13 cellular contexts compared by ENCODE assay signal in the genomic region with DNA sequence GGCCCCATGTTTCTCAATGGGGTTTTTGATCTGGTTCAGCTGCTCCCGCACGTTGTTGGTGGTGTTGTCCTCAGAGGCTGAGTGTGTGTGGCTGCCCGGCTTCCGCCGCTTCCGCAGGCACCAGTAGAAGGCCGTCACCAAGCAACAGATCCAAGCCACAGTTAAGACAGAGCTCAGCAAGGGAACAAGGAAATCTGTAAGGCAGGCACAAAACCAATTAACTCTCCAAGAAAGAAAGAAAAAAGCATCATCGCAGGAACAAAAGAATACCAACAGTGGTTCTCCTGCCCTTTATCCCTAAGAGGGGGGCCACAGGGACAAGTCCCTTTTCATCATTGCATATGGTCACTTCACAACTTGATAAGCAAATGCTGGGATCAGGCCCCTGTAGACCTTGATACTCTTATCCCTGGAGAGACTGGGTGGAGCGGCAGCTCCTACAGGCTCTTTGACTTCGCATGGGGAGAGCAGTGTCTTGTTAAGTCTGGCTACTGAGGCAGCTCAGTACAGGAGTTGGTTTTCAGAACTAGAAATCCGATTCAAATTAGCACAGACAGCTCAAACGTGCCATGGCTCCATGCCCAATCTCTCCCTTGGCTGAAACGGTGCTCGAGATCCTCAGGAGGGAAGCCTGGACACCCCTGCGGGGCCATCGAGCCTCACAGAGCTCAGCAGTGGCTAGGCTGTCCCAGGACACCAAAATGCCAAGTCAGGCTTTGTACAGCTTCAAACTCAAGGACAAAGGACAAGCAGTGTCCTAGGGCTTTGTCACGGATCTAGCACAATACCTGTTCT. TPM values are rescaled to one million over a fixed set of nuclear protein-coding genes. Genes with fewer than 3 reads are reported as not detected.
A peak's percentile ranks its signal among the peaks of the same experiment; 100 is the strongest.
DNase-seq lines count a peak whose midpoint lies in the region; FAIRE-seq lines count a peak whose summit lies in the region.
"Had no signal": no experiment of that assay in that cellular context is flagged by ENCODE, and none has a peak within 500 bp of the region (broad histone marks: within the 10 kb centered on the region; RNA-seq: fewer than 3 reads in every experiment).

No MANE protein-coding gene starts in this region.

- no peak overlapping the region for H3K9ac ChIP-seq in muscle layer of colon (ENCODE audit: low read length)
- H3K9ac ChIP-seq: BLaER1 treated with 17β-estradiol and CSF1 and Interleukin-3, amounts not matched to agents 10 nM and 100 nM had no signal

- H3K27ac ChIP-seq in epithelial cell of prostate (peak overlapping the region; percentile 80), muscle layer of colon (ENCODE audit: low read depth, low read length) (peak overlapping the region; percentile 37), temporal lobe (ENCODE audit: low read depth, low read length) (peak overlapping the region; percentile 47)
- H3K27ac ChIP-seq: BLaER1 treated with 17β-estradiol and CSF1 and Interleukin-3, amounts not matched to agents 10 nM and 100 nM; foreskin keratinocyte had no signal

- no peaks in the 10 kb centered on the region for H3K9me3 ChIP-seq in muscle layer of colon (ENCODE audit: low read length)
- H3K9me3 ChIP-seq: BLaER1 treated with 17β-estradiol and CSF1 and Interleukin-3, amounts not matched to agents 10 nM and 100 nM had no signal

- DNase-seq in epithelial cell of prostate (ENCODE audit: low read depth, low spot score) = no peak
- no peak for DNase-seq in DMS153 treated with DMSO at 0.1 percent for 48 hours (lab: John Stamatoyannopoulos, UW; ENCODE audit: unreplicated experiment)
- no peak for DNase-seq in NCI-H524 treated with DMSO at 0.1 percent for 48 hours (lab: John Stamatoyannopoulos, UW)
- no peak for DNase-seq in HuH-7 (ENCODE audit: low spot score)
- no peak for DNase-seq in NCI-H146 (lab: John Stamatoyannopoulos, UW)
- DNase-seq: cerebellar nuclear complex, NCI-H2029, T-cell had no signal

- FAIRE-seq in TTC549 (lab: Jason Lieb, UNC) = peak; percentile 45

- H3K4me3 ChIP-seq in muscle layer of colon (ENCODE audit: low read depth in 1 of 2, low read length in 2 of 2) = no peak overlapping the region
- H3K4me3 ChIP-seq: BLaER1 treated with 17β-estradiol and CSF1 and Interleukin-3, amounts not matched to agents 10 nM and 100 nM had no signal

- peaks cover 60% of the 10 kb centered on the region for H3K36me3 ChIP-seq in muscle layer of colon (ENCODE audit: insufficient read depth, low read length)

- no peaks in the 10 kb centered on the region for H3K27me3 ChIP-seq in muscle layer of colon (ENCODE audit: control insufficient read depth in 1 of 2, insufficient read depth in 2 of 2, low read length in 2 of 2)
- H3K27me3 ChIP-seq: BLaER1 treated with 17β-estradiol and CSF1 and Interleukin-3, amounts not matched to agents 10 nM and 100 nM; foreskin keratinocyte had no signal

- peaks cover 48% of the 10 kb centered on the region for H3K4me1 ChIP-seq in muscle layer of colon (ENCODE audit: insufficient read depth, low read length)

RNA-seq across cellular contexts. Expression of gene JAG1, which starts 33.8 kb away (rescaled TPM):
- total RNA-seq in temporal lobe = 16.0 TPM
